ENCODE assay signal across 28 cellular contexts in genomic region chr9:14554866-14555265, GRCh38.
DNase-seq lines count a peak whose midpoint lies in the region; ATAC-seq, FAIRE-seq and TF ChIP-seq lines count a peak whose summit lies in the region.
"Had no signal": no experiment of that assay in that cellular context is flagged by ENCODE, and none has a peak within 500 bp of the region (broad histone marks: within the 10 kb centered on the region; RNA-seq: fewer than 3 reads in every experiment).

No MANE protein-coding gene starts in this region.

- H3K4me3 Mint-ChIP-seq in mesothelial cell of epicardium, result no peak overlapping the region
- H3K4me3 Mint-ChIP-seq: activated CD4-positive, alpha-beta T cell treated with anti-CD3 and anti-CD28 coated beads, Interleukin-2, amount 10 ng/mL, durations not matched to agents 7 days and 5 days; activated naive CD8-positive, alpha-beta T cell treated with anti-CD3 and anti-CD28 coated beads, Interleukin-2, amount 10 ng/mL, durations not matched to agents 7 days and 5 days; natural killer cell treated with Interleukin-12 subunit alpha and Interleukin-12 subunit beta and Interleukin-15 and Interleukin-18, amount 100 ng/mL, for 72 hours; stimulated activated naive B cell treated with anti-CD40 and anti-IgM and Interleukin-4, amounts not matched to agents 10 μg/mL and 1 μg/mL and 100 μg/mL, for 72 hours had no signal

- H3K9me3 Mint-ChIP-seq in mesothelial cell of epicardium, result no peaks in the 10 kb centered on the region
- peaks cover 0 to 17% of the 10 kb centered on the region in 2 donors for H3K9me3 Mint-ChIP-seq in activated naive CD4-positive, alpha-beta T cell treated with anti-CD3 and anti-CD28 coated beads, Interleukin-2, amount 50 U/mL, for 72 hours

- POLR2A ChIA-PET in endothelial cell of umbilical vein (lab: Charles Lee), result no interaction called here

- 61% methylated on average over 4 of the region's 4 CpGs for WGBS in suprapubic skin

- H3K4me1 Mint-ChIP-seq in mesothelial cell of epicardium, result no peaks in the 10 kb centered on the region
- H3K4me1 Mint-ChIP-seq: activated CD4-positive, alpha-beta T cell treated with anti-CD3 and anti-CD28 coated beads, Interleukin-2, amount 10 ng/mL, durations not matched to agents 7 days and 5 days; activated naive CD8-positive, alpha-beta T cell treated with anti-CD3 and anti-CD28 coated beads, Interleukin-2, amount 10 ng/mL, durations not matched to agents 7 days and 5 days; stimulated activated naive B cell treated with anti-CD40 and anti-IgM and Interleukin-4, amounts not matched to agents 10 μg/mL and 1 μg/mL and 100 μg/mL, for 72 hours had no signal

- ATAC-seq in left ventricle myocardium superior (peak; percentile 35), HG03159 (IDR thresholded peaks at IDR 0.05; ENCODE audit: unreplicated experiment) (no peak)
- ATAC-seq in activated naive CD4-positive, alpha-beta T cell treated with anti-CD3 and anti-CD28 coated beads, Interleukin-2, amount 50 U/mL, for 72 hours, result no peak
- ATAC-seq: body of pancreas; left lobe of liver; natural killer cell treated with Interleukin-12 subunit alpha and Interleukin-12 subunit beta and Interleukin-15 and Interleukin-18, amount 100 ng/mL, for 72 hours; stimulated activated naive B cell treated with anti-CD40 and anti-IgM and Interleukin-4, amounts not matched to agents 10 μg/mL and 1 μg/mL and 100 μg/mL, for 72 hours had no signal

- no TSS peak for BruUV-seq in endothelial cell of umbilical vein (replicated peaks; lab: Mats Ljungman, UMichigan)

- dilution Hi-C loops in endothelial cell of umbilical vein (cut with MboI; ENCODE audit: extremely low pct_ligation_motif_present, low sequenced_read_pairs), result no loop called here

- H3K36me3 Mint-ChIP-seq in mesothelial cell of epicardium, result no peaks in the 10 kb centered on the region
- peaks cover 7% of the 10 kb centered on the region in 2 donors for H3K36me3 Mint-ChIP-seq in activated naive CD4-positive, alpha-beta T cell treated with anti-CD3 and anti-CD28 coated beads, Interleukin-2, amount 50 U/mL, for 72 hours
- H3K36me3 Mint-ChIP-seq: natural killer cell treated with Interleukin-12 subunit alpha and Interleukin-12 subunit beta and Interleukin-15 and Interleukin-18, amount 100 ng/mL, for 72 hours had no signal

- no peak overlapping the region for H3K27ac ChIP-seq in right atrium auricular region
- H3K27ac ChIP-seq in endothelial cell of umbilical vein (ENCODE audit: insufficient read depth, low read depth, low read length), result peak overlapping the region; percentile 9
- H3K27ac ChIP-seq in suprapubic skin, result no peak overlapping the region
- H3K27ac ChIP-seq: BLaER1, body of pancreas, prostate gland, tibial artery, WERI-Rb-1 had no signal

- H3K27me3 Mint-ChIP-seq in mesothelial cell of epicardium (ENCODE audit: low read depth), result no peaks in the 10 kb centered on the region
- H3K27me3 Mint-ChIP-seq: activated CD4-positive, alpha-beta T cell treated with anti-CD3 and anti-CD28 coated beads, Interleukin-2, amount 10 ng/mL, durations not matched to agents 7 days and 5 days; stimulated activated naive B cell treated with anti-CD40 and anti-IgM and Interleukin-4, amounts not matched to agents 10 μg/mL and 1 μg/mL and 100 μg/mL, for 72 hours had no signal

- H3K4me3 ChIP-seq in right atrium auricular region (no peak overlapping the region), endothelial cell of umbilical vein (replicated peaks in 1 of 3; ENCODE audit: insufficient read depth in 1 of 3, low read depth in 1 of 3, low read length in 3 of 3) (no peak overlapping the region), suprapubic skin (no peak overlapping the region)
- H3K4me3 ChIP-seq: BLaER1, body of pancreas, prostate gland, smooth muscle cell, tibial artery had no signal

- no peaks in the 10 kb centered on the region for H3K9me1 ChIP-seq in endothelial cell of umbilical vein (replicated peaks; ENCODE audit: control insufficient read depth, extremely low read depth, insufficient read depth, low read length)

- TF ChIP-seq CTCF in right atrium auricular region (IDR thresholded peaks at IDR 0.05), result no peak
- TF ChIP-seq CTCF in endothelial cell of umbilical vein (IDR thresholded peaks at IDR 0.05; ENCODE audit: extremely low read depth in 1 of 2, insufficient read depth in 1 of 2, low read depth in 1 of 2, low read length in 2 of 2), result no peak
- no peak for TF ChIP-seq CTCF in mesothelial cell of epicardium (IDR thresholded peaks at IDR 0.05; ENCODE audit: unreplicated experiment)
- no peak for TF ChIP-seq CTCF in suprapubic skin (IDR thresholded peaks at IDR 0.05)

- H3K79me2 ChIP-seq in endothelial cell of umbilical vein (ENCODE audit: control insufficient read depth, insufficient read depth, low read length), result no peaks in the 10 kb centered on the region

- no peaks in the 10 kb centered on the region for H3K9me3 ChIP-seq in right atrium auricular region
- no peaks in the 10 kb centered on the region for H3K9me3 ChIP-seq in endothelial cell of umbilical vein (replicated peaks; ENCODE audit: control insufficient read depth, insufficient read depth, low read length)
- no peaks in the 10 kb centered on the region for H3K9me3 ChIP-seq in suprapubic skin
- H3K9me3 ChIP-seq: BLaER1, body of pancreas, Caco-2, prostate gland, tibial artery had no signal

- CTCF ChIA-PET in endothelial cell of umbilical vein (lab: Charles Lee), result interaction anchor here (1.0 kb wide), 1 partner anchor 213 kb away, joined by 4 read pairs; no protein-coding TSS in a partner anchor

- no peak for TF ChIP-seq EP300 in suprapubic skin (IDR thresholded peaks at IDR 0.05)

- peak overlapping the region; percentile 81 for H2AFZ ChIP-seq in endothelial cell of umbilical vein (ENCODE audit: low read depth, low read length)

- DNase-seq in left ventricle myocardium superior (no peak), right atrium auricular region (ENCODE audit: low spot score) (no peak), endothelial cell of umbilical vein (ENCODE audit: low read depth, low spot score) (peak; percentile 78), mesothelial cell of epicardium (ENCODE audit: low spot score in 2 of 2, unreplicated experiment in 2 of 2) (no peak), cortex of kidney (lab: John Stamatoyannopoulos, UW) (no peak), suprapubic skin (ENCODE audit: low spot score in 2 of 2) (no peak)
- DNase-seq in activated naive CD4-positive, alpha-beta T cell treated with anti-CD3 and anti-CD28 coated beads, Interleukin-2, amount 50 U/mL, for 72 hours (ENCODE audit: low spot score in 2 of 2), result no peak
- DNase-seq: activated CD4-positive, alpha-beta T cell treated with anti-CD3 and anti-CD28 coated beads, Interleukin-2, amount 10 ng/mL, durations not matched to agents 7 days and 5 days; activated naive CD8-positive, alpha-beta T cell treated with anti-CD3 and anti-CD28 coated beads, Interleukin-2, amount 10 ng/mL, durations not matched to agents 7 days and 5 days; body of pancreas; Caco-2; DND-41; NCI-H146; NCI-H524; stimulated activated CD4-positive, alpha-beta T cell treated with anti-CD3 and anti-CD28 coated beads, Interleukin-2, amount 100 ng/mL, for 48 hours; stimulated activated naive B cell treated with anti-CD40 and anti-IgM and Interleukin-4, amounts not matched to agents 10 μg/mL and 1 μg/mL and 100 μg/mL, for 72 hours; tibial artery; WERI-Rb-1 had no signal

- H3K36me3 ChIP-seq in right atrium auricular region (no peaks in the 10 kb centered on the region), endothelial cell of umbilical vein (ENCODE audit: control insufficient read depth in 2 of 2, extremely low read depth in 1 of 2, insufficient read depth in 2 of 2, low read length in 2 of 2) (no peaks in the 10 kb centered on the region), suprapubic skin (no peaks in the 10 kb centered on the region)
- H3K36me3 ChIP-seq: BLaER1, prostate gland, tibial artery, WERI-Rb-1 had no signal

- peak; percentile 81 for FAIRE-seq in endothelial cell of umbilical vein (lab: Jason Lieb, UNC)
- FAIRE-seq: colon, H1, RCC 7860 had no signal

- peak overlapping the region; percentile 1 for H3K27ac Mint-ChIP-seq in mesothelial cell of epicardium
- no peak overlapping the region for H3K27ac Mint-ChIP-seq in activated naive CD4-positive, alpha-beta T cell treated with anti-CD3 and anti-CD28 coated beads, Interleukin-2, amount 50 U/mL, for 72 hours
- H3K27ac Mint-ChIP-seq: activated CD4-positive, alpha-beta T cell treated with anti-CD3 and anti-CD28 coated beads, Interleukin-2, amount 10 ng/mL, durations not matched to agents 7 days and 5 days; activated naive CD8-positive, alpha-beta T cell treated with anti-CD3 and anti-CD28 coated beads, Interleukin-2, amount 10 ng/mL, durations not matched to agents 7 days and 5 days; activated T-helper 2 cell treated with anti-CD3 and anti-CD28 coated beads, Interferon-gamma antibody, Interleukin-2, Interleukin-4, amounts not matched to agents 10 μg/mL and 5 μg/mL and 100 μg/mL, durations not matched to agents 14 hours and 24 hours and 36 hours; natural killer cell treated with Interleukin-12 subunit alpha and Interleukin-12 subunit beta and Interleukin-15 and Interleukin-18, amount 100 ng/mL, for 72 hours; stimulated activated naive B cell treated with anti-CD40 and anti-IgM and Interleukin-4, amounts not matched to agents 10 μg/mL and 1 μg/mL and 100 μg/mL, for 72 hours had no signal

- H3K9ac ChIP-seq in endothelial cell of umbilical vein (replicated peaks; ENCODE audit: extremely low read depth, insufficient read depth, low read length), result no peak overlapping the region
- H3K9ac ChIP-seq: BLaER1 had no signal

- no peaks in the 10 kb centered on the region for H4K20me1 ChIP-seq in endothelial cell of umbilical vein (replicated peaks; ENCODE audit: control insufficient read depth, extremely low read depth, insufficient read depth, low read length)
- H4K20me1 ChIP-seq: BLaER1 had no signal

- H3K4me2 ChIP-seq in endothelial cell of umbilical vein (ENCODE audit: insufficient read depth, low read length), result peak overlapping the region; percentile 32
- H3K4me2 ChIP-seq: BLaER1, smooth muscle cell had no signal

- H3K4me1 ChIP-seq in right atrium auricular region (no peaks in the 10 kb centered on the region), endothelial cell of umbilical vein (ENCODE audit: control insufficient read depth, extremely low read depth, insufficient read depth, low read length) (peaks cover 16% of the 10 kb centered on the region), suprapubic skin (no peaks in the 10 kb centered on the region)
- H3K4me1 ChIP-seq: BLaER1, body of pancreas, Caco-2, prostate gland, tibial artery had no signal

- H3K27me3 ChIP-seq in right atrium auricular region (no peaks in the 10 kb centered on the region), endothelial cell of umbilical vein (ENCODE audit: control insufficient read depth in 2 of 2, insufficient read depth in 2 of 2, low read length in 2 of 2) (no peaks in the 10 kb centered on the region), suprapubic skin (no peaks in the 10 kb centered on the region)
- H3K27me3 ChIP-seq: BLaER1, body of pancreas, tibial artery had no signal

- TF ChIP-seq POLR2A in endothelial cell of umbilical vein (IDR thresholded peaks at IDR 0.05; ENCODE audit: low read depth, low read length) (no peak), suprapubic skin (IDR thresholded peaks at IDR 0.05) (no peak)

- intact Hi-C loops in left ventricle myocardium superior (cut with micrococcal nuclease) (no loop called here), endothelial cell of umbilical vein (cut with micrococcal nuclease) (no loop called here)
